ENCODE assay signal across 1 cellular context in genomic region chr6:125810435-125810834, GRCh38.
A peak's percentile ranks its signal among the peaks of the same experiment; 100 is the strongest.
TF ChIP-seq lines count a peak whose summit lies in the region.

No MANE protein-coding gene starts in this region.

TF ChIP-seq in HEK293, 187 proteins besides CTCF, POLR2A, EP300 and RAD21 (continued from another document and continues in another):
- TF ChIP-seq KLF17 (tag by site-specific recombination; IDR thresholded peaks at IDR 0.05) (no peak), ZNF24 (tag by site-specific recombination; IDR thresholded peaks at IDR 0.05) (peak; percentile 88; the same call in 1 of the 2 replicates), MEIS1 (CRISPR knock-in tag; IDR thresholded peaks at IDR 0.05; ENCODE audit: borderline replicate concordance) (no peak), GLIS2 (tag by site-specific recombination; IDR thresholded peaks at IDR 0.05) (no peak), SP2 (tag by site-specific recombination; IDR thresholded peaks at IDR 0.05) (no peak), ZNF792 (tag by site-specific recombination; IDR thresholded peaks at IDR 0.05) (no peak), ZEB2 (tag by site-specific recombination; IDR thresholded peaks at IDR 0.05) (peak; percentile 64; the same call in 1 of the 2 replicates), HIC1 (tag by site-specific recombination; IDR thresholded peaks at IDR 0.05) (0 out of 2 replicates have a peak, but pooled peaks have one; percentile 28), ZNF157 (tag by site-specific recombination; IDR thresholded peaks at IDR 0.05) (no peak), ZBTB17 (tag by site-specific recombination; IDR thresholded peaks at IDR 0.05) (peak; percentile 38; the same call in 1 of the 2 replicates), WT1 (tag by site-specific recombination; IDR thresholded peaks at IDR 0.05) (peak; percentile 87), ZNF169 (tag by site-specific recombination; IDR thresholded peaks at IDR 0.05) (no peak), ZSCAN30 (tag by site-specific recombination; IDR thresholded peaks at IDR 0.05) (peak; percentile 69; the same call in 1 of the 2 replicates), ZSCAN23 (tag by site-specific recombination; IDR thresholded peaks at IDR 0.05) (no peak), ZNF239 (tag by site-specific recombination; IDR thresholded peaks at IDR 0.05) (no peak), ZNF266 (tag by site-specific recombination; IDR thresholded peaks at IDR 0.05; ENCODE audit: low read depth) (no peak), ZNF561 (tag by site-specific recombination; IDR thresholded peaks at IDR 0.05; ENCODE audit: borderline replicate concordance) (peak; percentile 66; the same call in 1 of the 2 replicates), ZNF354C (tag by site-specific recombination; IDR thresholded peaks at IDR 0.05; ENCODE audit: borderline replicate concordance, low read depth) (no peak), ZBTB11 (tag by site-specific recombination; conservative IDR thresholded peaks at IDR 0.05; ENCODE audit: low read depth) (no peak), ZNF580 (tag by site-specific recombination; IDR thresholded peaks at IDR 0.05) (no peak), OVOL3 (tag by site-specific recombination; IDR thresholded peaks at IDR 0.05) (peak; percentile 73; the same call in 1 of the 2 replicates), KLF7 (tag by site-specific recombination; IDR thresholded peaks at IDR 0.05; ENCODE audit: borderline replicate concordance) (no peak), ZNF449 (tag by site-specific recombination; IDR thresholded peaks at IDR 0.05) (0 out of 2 replicates have a peak, but pooled peaks have one; percentile 11), ZNF10 (tag by site-specific recombination; IDR thresholded peaks at IDR 0.05) (no peak), PRDM4 (tag by site-specific recombination; IDR thresholded peaks at IDR 0.05) (0 out of 2 replicates have a peak, but pooled peaks have one; percentile 55), REST (tag by site-specific recombination; IDR thresholded peaks at IDR 0.05) (no peak), FEZF1 (tag by site-specific recombination; IDR thresholded peaks at IDR 0.05) (peak; percentile 58), SETDB1 (IDR thresholded peaks at IDR 0.05; ENCODE audit: insufficient read length, low read length) (no peak), INSM2 (tag by site-specific recombination; IDR thresholded peaks at IDR 0.05) (peak; percentile 52), GFI1B (tag by site-specific recombination; IDR thresholded peaks at IDR 0.05) (peak; percentile 69), KLF10 (tag by site-specific recombination; IDR thresholded peaks at IDR 0.05) (0 out of 2 replicates have a peak, but pooled peaks have one; percentile 46), IKZF3 (tag by site-specific recombination; IDR thresholded peaks at IDR 0.05) (peak; percentile 82), SCRT1 (tag by site-specific recombination; IDR thresholded peaks at IDR 0.05; ENCODE audit: borderline replicate concordance) (peak; percentile 32; the same call in 1 of the 2 replicates), ZNF600 (tag by site-specific recombination; IDR thresholded peaks at IDR 0.05) (no peak), ZNF202 (tag by site-specific recombination; IDR thresholded peaks at IDR 0.05; ENCODE audit: borderline replicate concordance) (no peak)
- TF ChIP-seq, protein P1, sequence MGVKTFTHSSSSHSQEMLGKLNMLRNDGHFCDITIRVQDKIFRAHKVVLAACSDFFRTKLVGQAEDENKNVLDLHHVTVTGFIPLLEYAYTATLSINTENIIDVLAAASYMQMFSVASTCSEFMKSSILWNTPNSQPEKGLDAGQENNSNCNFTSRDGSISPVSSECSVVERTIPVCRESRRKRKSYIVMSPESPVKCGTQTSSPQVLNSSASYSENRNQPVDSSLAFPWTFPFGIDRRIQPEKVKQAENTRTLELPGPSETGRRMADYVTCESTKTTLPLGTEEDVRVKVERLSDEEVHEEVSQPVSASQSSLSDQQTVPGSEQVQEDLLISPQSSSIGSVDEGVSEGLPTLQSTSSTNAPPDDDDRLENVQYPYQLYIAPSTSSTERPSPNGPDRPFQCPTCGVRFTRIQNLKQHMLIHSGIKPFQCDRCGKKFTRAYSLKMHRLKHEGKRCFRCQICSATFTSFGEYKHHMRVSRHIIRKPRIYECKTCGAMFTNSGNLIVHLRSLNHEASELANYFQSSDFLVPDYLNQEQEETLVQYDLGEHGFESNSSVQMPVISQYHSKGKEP (tag by site-specific recombination; IDR thresholded peaks at IDR 0.05) = peak; percentile 99
- TF ChIP-seq, protein P2, sequence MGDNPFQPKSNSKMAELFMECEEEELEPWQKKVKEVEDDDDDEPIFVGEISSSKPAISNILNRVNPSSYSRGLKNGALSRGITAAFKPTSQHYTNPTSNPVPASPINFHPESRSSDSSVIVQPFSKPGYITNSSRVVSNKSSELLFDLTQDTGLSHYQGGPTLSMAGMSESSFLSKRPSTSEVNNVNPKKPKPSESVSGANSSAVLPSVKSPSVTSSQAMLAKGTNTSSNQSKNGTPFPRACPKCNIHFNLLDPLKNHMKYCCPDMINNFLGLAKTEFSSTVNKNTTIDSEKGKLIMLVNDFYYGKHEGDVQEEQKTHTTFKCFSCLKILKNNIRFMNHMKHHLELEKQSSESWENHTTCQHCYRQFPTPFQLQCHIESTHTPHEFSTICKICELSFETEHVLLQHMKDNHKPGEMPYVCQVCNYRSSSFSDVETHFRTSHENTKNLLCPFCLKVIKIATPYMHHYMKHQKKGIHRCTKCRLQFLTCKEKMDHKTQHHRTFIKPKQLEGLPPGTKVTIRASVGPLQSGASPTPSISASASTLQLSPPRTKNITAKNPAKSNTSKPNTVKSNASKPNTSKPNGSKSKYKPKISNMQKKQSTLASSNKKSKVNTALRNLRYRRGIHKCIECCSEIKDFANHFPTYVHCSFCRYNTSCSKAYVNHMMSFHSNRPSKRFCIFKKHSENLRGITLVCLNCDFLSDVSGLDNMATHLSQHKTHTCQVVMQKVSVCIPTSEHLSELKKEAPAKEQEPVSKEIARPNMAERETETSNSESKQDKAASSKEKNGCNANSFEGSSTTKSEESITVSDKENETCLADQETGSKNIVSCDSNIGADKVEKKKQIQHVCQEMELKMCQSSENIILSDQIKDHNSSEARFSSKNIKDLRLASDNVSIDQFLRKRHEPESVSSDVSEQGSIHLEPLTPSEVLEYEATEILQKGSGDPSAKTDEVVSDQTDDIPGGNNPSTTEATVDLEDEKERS (tag by site-specific recombination; IDR thresholded peaks at IDR 0.05) = no peak
